In the genomic region with DNA sequence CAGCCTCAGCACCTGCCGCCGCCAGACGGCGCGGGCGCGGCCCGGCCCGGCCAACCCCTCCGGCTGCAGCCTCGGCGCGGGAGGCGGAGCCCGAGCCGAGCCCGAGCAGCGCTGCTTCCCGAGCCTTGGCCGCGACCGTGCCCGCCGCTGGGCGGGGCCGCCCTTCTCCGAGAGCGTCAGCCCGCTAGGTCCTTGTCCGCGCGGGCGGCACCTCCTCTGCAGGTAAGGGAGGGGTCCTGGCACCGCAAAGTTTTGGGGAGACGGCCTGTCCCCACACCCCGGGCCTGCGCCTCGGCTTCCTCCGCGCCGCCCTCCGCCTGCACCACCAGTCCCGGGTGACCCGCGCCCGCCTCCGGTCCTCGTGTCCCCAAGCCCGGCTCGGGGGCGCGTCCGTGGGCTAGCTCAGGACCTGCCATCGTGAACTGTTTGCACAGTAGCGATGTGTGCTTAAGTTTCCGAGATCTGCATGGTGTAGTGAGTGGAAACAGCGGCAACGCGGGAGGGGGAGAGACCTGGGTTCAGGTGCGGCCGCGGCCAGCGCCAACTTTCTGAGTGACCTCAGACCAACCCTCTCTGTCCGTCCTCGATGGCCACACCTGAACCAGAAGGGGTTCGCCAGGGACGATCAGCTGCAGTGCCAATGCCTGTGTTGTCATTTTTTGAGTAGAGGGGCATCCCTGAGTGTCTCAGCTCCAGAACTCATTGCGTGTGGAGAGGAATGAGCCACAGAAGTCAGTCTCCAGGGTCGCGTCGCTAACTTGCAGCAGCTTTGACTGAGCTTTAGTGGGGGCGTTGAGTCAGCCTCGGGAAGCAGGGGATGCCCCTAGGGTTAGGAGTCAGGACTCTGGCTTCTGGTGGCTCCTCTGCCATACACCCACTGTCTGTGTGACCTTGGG, we compare ENCODE assay signal across 8 cellular contexts. TPM values are rescaled to one million over a fixed set of nuclear protein-coding genes. Genes with fewer than 3 reads are reported as not detected.
DNase-seq lines count a peak whose midpoint lies in the region; ATAC-seq and TF ChIP-seq lines count a peak whose summit lies in the region.

A gene with protein sequence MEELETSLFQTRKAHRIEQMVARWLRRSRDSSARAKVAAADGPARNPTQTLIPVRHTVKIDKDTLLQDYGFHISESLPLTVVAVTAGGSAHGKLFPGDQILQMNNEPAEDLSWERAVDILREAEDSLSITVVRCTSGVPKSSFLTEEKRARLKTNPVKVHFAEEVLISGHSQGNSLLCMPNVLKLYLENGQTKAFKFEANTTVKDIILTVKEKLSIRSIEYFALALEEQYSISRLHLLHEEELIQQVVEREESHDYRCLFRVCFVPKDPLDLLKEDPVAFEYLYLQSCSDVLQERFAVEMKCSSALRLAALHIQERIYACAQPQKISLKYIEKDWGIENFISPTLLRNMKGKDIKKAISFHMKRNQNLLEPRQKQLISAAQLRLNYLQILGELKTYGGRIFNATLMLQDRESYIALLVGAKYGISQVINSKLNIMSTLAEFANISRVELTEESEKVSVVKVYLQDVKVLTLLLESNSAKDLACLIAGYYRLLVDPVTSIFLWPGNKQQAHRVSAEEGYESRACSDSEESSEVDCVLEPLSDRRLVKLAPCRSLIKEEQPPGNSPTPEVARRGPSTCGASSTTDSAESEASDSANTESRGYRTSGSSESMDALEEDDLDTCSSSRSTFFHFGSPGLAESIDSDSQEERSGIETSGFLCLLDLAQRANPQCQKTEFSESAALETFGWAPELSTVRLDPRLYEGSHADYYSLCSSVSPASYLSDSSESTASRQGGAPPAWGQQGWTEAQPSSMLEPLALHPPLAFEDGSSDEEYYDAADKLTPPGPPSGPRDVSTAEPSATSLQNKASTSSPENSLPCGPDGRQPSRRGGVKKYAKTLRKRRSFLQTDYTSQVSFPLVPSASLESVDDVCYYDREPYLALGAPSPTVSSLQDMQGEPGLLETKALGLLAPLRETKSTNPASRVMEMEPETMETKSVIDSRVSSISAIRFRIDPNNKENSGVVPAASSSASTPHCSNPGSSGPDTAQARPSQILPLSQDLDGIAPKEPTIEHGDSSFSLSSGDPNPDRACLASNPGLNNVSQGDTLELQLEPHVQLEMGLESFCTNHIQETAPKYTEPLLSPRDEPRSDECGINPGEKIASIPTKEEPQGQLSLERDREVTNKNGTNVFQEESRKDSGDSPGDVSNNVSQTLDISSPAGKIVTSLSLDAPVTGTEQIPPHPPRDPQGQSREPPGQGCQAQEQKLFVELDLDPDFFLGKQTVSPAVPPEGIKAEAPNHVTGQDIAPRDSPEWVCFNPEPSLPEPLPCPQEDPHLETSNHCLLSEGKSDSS (N-terminal part only) (plus strand): TSS at position 82 of the 896 bp plus-strand sequence. CDS start 41,688 bp downstream, outside the sequence.

- H3F3A ChIP-seq in PC-3 (ENCODE audit: low read length, unreplicated experiment), result no peaks in the 10 kb centered on the region

- no peak for TF ChIP-seq EP300 in tibial nerve (IDR thresholded peaks at IDR 0.05)

- peak within 1 kb of the TSS; percentile 87 for H2AFZ ChIP-seq in PC-3 (ENCODE audit: low read length)

- H3K9me2 ChIP-seq in PC-3 (replicated peaks; ENCODE audit: low read length), result no peaks in the 10 kb centered on the region

- TF ChIP-seq CTCF in C4-2B (conservative IDR thresholded peaks at IDR 0.05) (peak; percentile 65), PC-3 (conservative IDR thresholded peaks at IDR 0.05; ENCODE audit: low read depth, low read length) (no peak), foreskin keratinocyte (conservative IDR thresholded peaks at IDR 0.05) (no peak), omental fat pad (IDR thresholded peaks at IDR 0.05) (no peak), tibial nerve (IDR thresholded peaks at IDR 0.05) (no peak)

- H3K4me1 ChIP-seq in PC-3 (ENCODE audit: insufficient read depth, low read length) (no peaks in the 10 kb centered on the region), foreskin keratinocyte (no peaks in the 10 kb centered on the region), tibial nerve (peaks cover 0 to 16% (median 6%) of the 10 kb centered on the region in 4 donors)

- peak within 1 kb of the TSS; percentile 90 for H3K4me2 ChIP-seq in PC-3 (ENCODE audit: low read length)

- H3K27me3 ChIP-seq in PC-3 (ENCODE audit: low read length) (peaks cover 74% of the 10 kb centered on the region), foreskin keratinocyte (peaks cover 91% of the 10 kb centered on the region), tibial nerve (peaks cover 0 to 35% of the 10 kb centered on the region in 2 donors)

- no peaks in the 10 kb centered on the region for H3K9me3 ChIP-seq in PC-3 (ENCODE audit: low read length)
- no peaks in the 10 kb centered on the region for H3K9me3 ChIP-seq in tibial nerve

- WGBS in tibial nerve, 2 donors, result 1% methylated on average over 36 to 38 of the region's 73 CpGs

- H4K20me1 ChIP-seq in PC-3 (ENCODE audit: low read length), result no peaks in the 10 kb centered on the region

- peak; percentile 58 for DNase-seq in PC-3
- DNase-seq in activated effector memory CD4-positive, alpha-beta T cell treated with Interleukin-2 at 50 U/mL for 16 hours, result peak; percentile 46
- peak in 1 of 2 donors; percentile 6 for DNase-seq in foreskin keratinocyte
- DNase-seq in omental fat pad (ENCODE audit: low spot score), result no peak
- DNase-seq in tibial nerve (ENCODE audit: low spot score in 2 of 2), result no peak

- peak within 1 kb of the TSS; percentile 20; the same call in 1 of the 2 replicates for H3K27ac ChIP-seq in C4-2B
- no peak within 1 kb of the TSS for H3K27ac ChIP-seq in PC-3 (ENCODE audit: low read length)
- no peak within 1 kb of the TSS for H3K27ac ChIP-seq in foreskin keratinocyte
- H3K27ac ChIP-seq in tibial nerve, result peak within 1 kb of the TSS in 1 of 4 donors; percentile 37

- H3K4me3 ChIP-seq in PC-3 (ENCODE audit: low read length) (peak within 1 kb of the TSS; percentile 68), tibial nerve (peak within 1 kb of the TSS; percentile 29 to 65 (median 54))

- H3K36me3 ChIP-seq in PC-3 (ENCODE audit: low read depth, low read length), result no peaks in the 10 kb centered on the region
- H3K36me3 ChIP-seq in tibial nerve, result no peaks in the 10 kb centered on the region

- no peaks in the 10 kb centered on the region for H3K79me2 ChIP-seq in PC-3 (ENCODE audit: low read length)

- CTCF ChIA-PET in PC-3 (lab: Charles Lee), result no interaction called here

- intact Hi-C loops in PC-3 (cut with micrococcal nuclease), result no loop called here

- no peak for TF ChIP-seq POLR2A in tibial nerve (IDR thresholded peaks at IDR 0.05)

- POLR2A ChIA-PET in PC-3 (lab: Charles Lee; ENCODE audit: unreplicated experiment), result no interaction called here

- ATAC-seq in GM19324 (IDR thresholded peaks at IDR 0.05; ENCODE audit: low FRiP score, unreplicated experiment) (peak; percentile 83), HG03520 (IDR thresholded peaks at IDR 0.05; ENCODE audit: unreplicated experiment) (peak; percentile 71), PC-3 (peak; percentile 98), foreskin keratinocyte (peak; percentile 95), omental fat pad (ENCODE audit: low FRiP score) (peak; percentile 84)

- no peak within 1 kb of the TSS for H3K9ac ChIP-seq in PC-3 (ENCODE audit: low read length)

- no TSS peak for BruUV-seq in PC-3 (replicated peaks; lab: Mats Ljungman, UMichigan)

RNA-seq across cellular contexts. Expression of the gene that starts here (rescaled TPM):
- total RNA-seq in PC-3 (2014; rRNA removed) (not detected in 2 replicates), foreskin keratinocyte (0.03 and 0.04 TPM in 2 replicates), omental fat pad (under 1 TPM in 3 of 4 donors, not detected in 1; 0.44 to 0.95 (median 0.74) TPM), tibial nerve (1 to 10 TPM in 1 of 4 donors, under 1 TPM in 2, not detected in 1; 0.30 to 1.6 (median 0.42) TPM)
- polyA plus RNA-seq in foreskin keratinocyte, result 0.01 and 0.02 TPM in 2 replicates

Comparison
In these comparisons a context has a peak if more than half of its experiments do, and no peak if none do; other contexts are left out.
1. Peak in DNase-seq, ATAC-seq, H3K4me3 ChIP-seq and H3K4me2 ChIP-seq in PC-3; RNA of the gene not detected or under 1 TPM.
2. Peak in ATAC-seq in foreskin keratinocyte; RNA of the gene not detected or under 1 TPM.
3. Peak in ATAC-seq in omental fat pad; RNA of the gene not detected or under 1 TPM.